Comparison of ENCODE assay signal across 1 cellular context in genomic region chr3:21043139-21043538, GRCh38.
TF ChIP-seq lines count a peak whose summit lies in the region.

No MANE protein-coding gene starts in this region.

TF ChIP-seq in K562, 482 proteins besides CTCF, POLR2A, EP300 and RAD21 (continued from another document):
- 0 out of 2 replicates have a peak, but pooled peaks have one; percentile 8 for TF ChIP-seq PKNOX1 (IDR thresholded peaks at IDR 0.05)
- no peak for TF ChIP-seq SAFB (IDR thresholded peaks at IDR 0.05; ENCODE audit: borderline replicate concordance, low read depth, low read length)
- peak; percentile 64 to 96; a peak in 2 of 4 replicates for TF ChIP-seq SRF (CRISPR knock-in tag; IDR thresholded peaks at IDR 0.05)
- no peak for TF ChIP-seq GTF2A2 (tag; IDR thresholded peaks at IDR 0.05)
- TF ChIP-seq PCBP2 (IDR thresholded peaks at IDR 0.05; ENCODE audit: low read depth, low read length, poor library complexity, severe bottlenecking), result no peak
- no peak for TF ChIP-seq ZNF75A (CRISPR knock-in tag; IDR thresholded peaks at IDR 0.05)
- TF ChIP-seq ZNF395 (CRISPR knock-in tag; IDR thresholded peaks at IDR 0.05), result 0 out of 2 replicates have a peak, but pooled peaks have one; percentile 40
- no peak for TF ChIP-seq E4F1 (CRISPR knock-in tag; IDR thresholded peaks at IDR 0.05; ENCODE audit: borderline replicate concordance)
- TF ChIP-seq MAFK (IDR thresholded peaks at IDR 0.05; ENCODE audit: low read length), result no peak
